ENCODE assay signal across 9 cellular contexts in genomic region chr9:34513567-34514214, GRCh38. TPM values are rescaled to one million over a fixed set of nuclear protein-coding genes. Genes with fewer than 3 reads are reported as not detected.
A peak's percentile ranks its signal among the peaks of the same experiment; 100 is the strongest.
DNase-seq lines count a peak whose midpoint lies in the region; ATAC-seq and TF ChIP-seq lines count a peak whose summit lies in the region.
"Had no signal": no experiment of that assay in that cellular context is flagged by ENCODE, and none has a peak within 500 bp of the region (broad histone marks: within the 10 kb centered on the region; RNA-seq: fewer than 3 reads in every experiment).

No MANE protein-coding gene starts in this region.

- TF ChIP-seq RAD21 in SK-N-SH (IDR thresholded peaks at IDR 0.05; ENCODE audit: low read length) = no peak

- WGBS in SK-N-SH (ENCODE audit: low lambda C conversion rate) = no CpG with 5 or more reads among the region's 2 CpGs

- no peak overlapping the region for H3K9ac ChIP-seq in SK-N-SH

- no peaks in the 10 kb centered on the region for H3F3A ChIP-seq in SK-N-SH (replicated peaks; ENCODE audit: insufficient read depth)

- H3K9me3 ChIP-seq in SK-N-SH = no peaks in the 10 kb centered on the region
- H3K9me3 ChIP-seq: pancreas had no signal

- CTCF ChIA-PET in SK-N-SH (lab: Yijun Ruan, JAX) = interaction anchor here (0.7 to 7.0 kb wide), 11 partner anchors 13 to 121 kb away, joined by 3 to 53 read pairs (median 3); no protein-coding TSS in a partner anchor

- no peaks in the 10 kb centered on the region for H4K20me1 ChIP-seq in SK-N-SH (ENCODE audit: insufficient read depth)

- DNase-seq in SK-N-SH (no peak), NCI-H526 treated with DMSO at 0.1 percent for 48 hours (lab: John Stamatoyannopoulos, UW) (peak; percentile 72), germinal center (ENCODE audit: low spot score) (peak; percentile 63), stromal cell of bone marrow (ENCODE audit: low read depth) (peak; percentile 64), dedifferentiated amniotic fluid mesenchymal stem cell (ENCODE audit: extremely low spot score) (no peak)
- DNase-seq: pancreas had no signal

- TF ChIP-seq EP300 in SK-N-SH (IDR thresholded peaks at IDR 0.05; ENCODE audit: borderline replicate concordance in 1 of 2, low read depth in 1 of 2, low read length in 1 of 2) = no peak

- no peaks in the 10 kb centered on the region for H3K9me2 ChIP-seq in SK-N-SH

- no peaks in the 10 kb centered on the region; the same call in 1 of the 2 replicates for H3K27me3 ChIP-seq in SK-N-SH (ENCODE audit: insufficient read depth)
- H3K27me3 ChIP-seq: pancreas had no signal

- H3K4me1 ChIP-seq in SK-N-SH (ENCODE audit: control insufficient read depth in 1 of 2, insufficient read depth in 2 of 2, low read depth in 1 of 2, low read length in 1 of 2) = peaks cover 0 to 16% of the 10 kb centered on the region in 2 experiments; a peak in 1 of 4 replicates
- H3K4me1 ChIP-seq: pancreas had no signal

- no peak overlapping the region for H2AFZ ChIP-seq in SK-N-SH (ENCODE audit: low read depth)

- H3K4me3 ChIP-seq in SK-N-SH (ENCODE audit: low read depth in 2 of 2, low read length in 1 of 2) = no peak overlapping the region
- H3K4me3 ChIP-seq: pancreas had no signal

- ATAC-seq in SK-N-SH treated with all-trans-retinoic acid at 6 μM for 48 hours (peak; percentile 48; the same call in 1 of the 3 replicates), GM21526 (IDR thresholded peaks at IDR 0.05; ENCODE audit: low FRiP score, unreplicated experiment) (no peak), HG03442 (IDR thresholded peaks at IDR 0.05; ENCODE audit: unreplicated experiment) (no peak)

- H3K4me2 ChIP-seq in SK-N-SH = no peak overlapping the region

- H3K27ac ChIP-seq in SK-N-SH (ENCODE audit: low read depth in 2 of 2, low read length in 1 of 2) = no peak overlapping the region
- H3K27ac ChIP-seq: pancreas had no signal

- H3K79me2 ChIP-seq in SK-N-SH (ENCODE audit: insufficient read depth) = no peaks in the 10 kb centered on the region

- no peak for TF ChIP-seq CTCF in SK-N-SH (IDR thresholded peaks at IDR 0.05)

- POLR2A ChIA-PET in SK-N-SH (lab: Yijun Ruan, JAX) = no interaction called here

- no peaks in the 10 kb centered on the region for H3K36me3 ChIP-seq in SK-N-SH (replicated peaks in 1 of 2; ENCODE audit: control insufficient read depth in 1 of 2, insufficient read depth in 2 of 2, low read length in 1 of 2)
- H3K36me3 ChIP-seq: pancreas had no signal

TF ChIP-seq in SK-N-SH treated with all-trans-retinoic acid at 6 μM for 48 hours, 23 proteins besides CTCF, POLR2A, EP300 and RAD21 (continues in another document):
- TF ChIP-seq TSHZ2 (CRISPR knock-in tag; IDR thresholded peaks at IDR 0.05) (no peak), RARB (CRISPR knock-in tag; IDR thresholded peaks at IDR 0.05) (no peak), OSR1 (CRISPR knock-in tag; IDR thresholded peaks at IDR 0.05) (no peak), ZNF70 (CRISPR knock-in tag; IDR thresholded peaks at IDR 0.05) (no peak), ESRRG (CRISPR knock-in tag; IDR thresholded peaks at IDR 0.05) (no peak), PPARA (CRISPR knock-in tag; IDR thresholded peaks at IDR 0.05; ENCODE audit: borderline replicate concordance) (no peak), POU6F1 (CRISPR knock-in tag; IDR thresholded peaks at IDR 0.05; ENCODE audit: borderline replicate concordance, low read depth) (no peak), CSDC2 (CRISPR knock-in tag; IDR thresholded peaks at IDR 0.05) (no peak)

TF ChIP-seq in SK-N-SH, 30 proteins besides CTCF, POLR2A, EP300 and RAD21 (continues in another document):
- TF ChIP-seq YY1 (IDR thresholded peaks at IDR 0.05; ENCODE audit: low read depth) = no peak
- TF ChIP-seq FOSL2 (IDR thresholded peaks at IDR 0.05; ENCODE audit: borderline replicate concordance, low read depth) = no peak
- TF ChIP-seq TAF1 (IDR thresholded peaks at IDR 0.05; ENCODE audit: borderline replicate concordance, low read depth, low read length) = no peak
- no peak for TF ChIP-seq FOXJ3 (CRISPR knock-in tag; IDR thresholded peaks at IDR 0.05)
- TF ChIP-seq REST (IDR thresholded peaks at IDR 0.05; ENCODE audit: low read depth, low read length) = no peak
- no peak for TF ChIP-seq USF1 (IDR thresholded peaks at IDR 0.05; ENCODE audit: borderline replicate concordance, low read depth)
- TF ChIP-seq MEF2A (IDR thresholded peaks at IDR 0.05; ENCODE audit: borderline replicate concordance, low read depth) = no peak
- no peak for TF ChIP-seq ELF1 (IDR thresholded peaks at IDR 0.05)
- TF ChIP-seq SIN3A (IDR thresholded peaks at IDR 0.05; ENCODE audit: borderline replicate concordance, low read depth, low read length) = no peak
- no peak for TF ChIP-seq JUND (IDR thresholded peaks at IDR 0.05)
- no peak for TF ChIP-seq SMC3 (IDR thresholded peaks at IDR 0.05; ENCODE audit: low read depth, low read length)
- TF ChIP-seq FOXM1 (IDR thresholded peaks at IDR 0.05; ENCODE audit: low read depth) = no peak
- no peak for TF ChIP-seq IRF3 (IDR thresholded peaks at IDR 0.05; ENCODE audit: low read depth, low read length)
- TF ChIP-seq PBX3 (IDR thresholded peaks at IDR 0.05) = no peak

RNA-seq across cellular contexts. Expression of gene ENHO, which starts 9.1 kb away (rescaled TPM):
- polyA plus RNA-seq in SK-N-SH (2012; rRNA removed) = 1.2 and 1.5 TPM in 2 replicates
- 0.44 and 1.2 TPM in 2 replicates for polyA plus RNA-seq in SK-N-SH (2012; cell fraction: cytosol; rRNA removed)
- 0.18 and 1.0 TPM in 2 replicates for polyA plus RNA-seq in SK-N-SH (2012; cell fraction: nucleus; rRNA removed)

RNA-seq across cellular contexts. Expression of gene DNAI1, which starts 55.1 kb away (rescaled TPM):
- 0.46 and 0.55 TPM in 2 replicates for polyA plus RNA-seq in SK-N-SH (2012; rRNA removed)
- polyA plus RNA-seq in SK-N-SH (2012; cell fraction: cytosol; rRNA removed) = 0.12 and 0.22 TPM in 2 replicates
- 2.2 and 3.5 TPM in 2 replicates for polyA plus RNA-seq in SK-N-SH (2012; cell fraction: nucleus; rRNA removed)

RNA-seq across cellular contexts. Expression of gene FAM219A, which starts 55.3 kb away (rescaled TPM):
- 15.7 and 18.5 TPM in 2 replicates for polyA plus RNA-seq in SK-N-SH (2012; rRNA removed)
- 10.6 and 13.3 TPM in 2 replicates for polyA plus RNA-seq in SK-N-SH (2012; cell fraction: cytosol; rRNA removed)
- polyA plus RNA-seq in SK-N-SH (2012; cell fraction: nucleus; rRNA removed) = 44.4 and 52.5 TPM in 2 replicates

Comparison
In these comparisons a context has a peak if more than half of its experiments do, and no peak if none do; other contexts are left out.
1. DNase-seq: peak in NCI-H526 treated with DMSO at 0.1 percent for 48 hours (single experiment), germinal center (single experiment) and stromal cell of bone marrow (single experiment); none in SK-N-SH (single experiment) and dedifferentiated amniotic fluid mesenchymal stem cell (single experiment).